1 cellular context compared by ENCODE assay signal in the genomic region with DNA sequence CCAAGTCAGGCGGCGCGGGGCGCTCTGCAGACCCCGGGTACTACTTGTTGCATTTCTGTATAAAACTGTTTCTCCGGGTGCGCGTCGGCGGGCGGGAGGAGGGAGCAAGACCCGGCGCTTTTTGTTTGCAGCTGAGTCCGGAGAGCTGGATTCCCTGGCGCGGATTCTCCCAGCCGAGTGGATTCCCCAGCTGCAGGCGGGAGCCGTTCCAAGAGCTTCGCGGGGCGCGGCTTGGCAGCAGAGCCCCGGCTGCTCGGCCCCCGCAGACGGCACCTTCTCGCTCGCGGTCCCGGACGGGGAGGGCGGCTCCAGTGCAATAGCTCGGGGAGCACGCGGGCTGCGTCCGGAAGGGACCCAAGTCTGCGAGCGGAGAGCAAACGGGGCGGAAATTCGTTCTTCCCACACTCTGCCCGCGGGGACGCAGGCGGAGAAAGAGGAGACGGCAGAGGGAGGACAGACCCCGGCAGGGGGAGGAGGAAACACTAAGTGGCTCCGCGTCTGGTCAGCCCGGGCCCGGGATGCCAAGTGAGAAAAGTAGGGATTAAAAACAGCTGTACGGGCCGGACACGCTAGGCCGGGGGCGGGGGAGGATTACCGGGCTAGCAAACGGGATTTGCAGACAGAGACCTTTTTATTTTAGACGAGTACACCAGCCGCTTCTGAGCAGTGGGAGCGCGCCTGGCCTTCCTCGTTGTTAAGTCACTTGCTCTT.
TF ChIP-seq lines count a peak whose summit lies in the region.

A gene with protein sequence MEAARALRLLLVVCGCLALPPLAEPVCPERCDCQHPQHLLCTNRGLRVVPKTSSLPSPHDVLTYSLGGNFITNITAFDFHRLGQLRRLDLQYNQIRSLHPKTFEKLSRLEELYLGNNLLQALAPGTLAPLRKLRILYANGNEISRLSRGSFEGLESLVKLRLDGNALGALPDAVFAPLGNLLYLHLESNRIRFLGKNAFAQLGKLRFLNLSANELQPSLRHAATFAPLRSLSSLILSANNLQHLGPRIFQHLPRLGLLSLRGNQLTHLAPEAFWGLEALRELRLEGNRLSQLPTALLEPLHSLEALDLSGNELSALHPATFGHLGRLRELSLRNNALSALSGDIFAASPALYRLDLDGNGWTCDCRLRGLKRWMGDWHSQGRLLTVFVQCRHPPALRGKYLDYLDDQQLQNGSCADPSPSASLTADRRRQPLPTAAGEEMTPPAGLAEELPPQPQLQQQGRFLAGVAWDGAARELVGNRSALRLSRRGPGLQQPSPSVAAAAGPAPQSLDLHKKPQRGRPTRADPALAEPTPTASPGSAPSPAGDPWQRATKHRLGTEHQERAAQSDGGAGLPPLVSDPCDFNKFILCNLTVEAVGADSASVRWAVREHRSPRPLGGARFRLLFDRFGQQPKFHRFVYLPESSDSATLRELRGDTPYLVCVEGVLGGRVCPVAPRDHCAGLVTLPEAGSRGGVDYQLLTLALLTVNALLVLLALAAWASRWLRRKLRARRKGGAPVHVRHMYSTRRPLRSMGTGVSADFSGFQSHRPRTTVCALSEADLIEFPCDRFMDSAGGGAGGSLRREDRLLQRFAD (minus strand): TSS at position 96 of the 711 bp plus-strand sequence. CDS start 284 bp downstream, outside the sequence.

TF ChIP-seq in GM23338, 12 proteins besides CTCF, POLR2A, EP300 and RAD21 (continued from another document):
- TF ChIP-seq, protein P1, sequence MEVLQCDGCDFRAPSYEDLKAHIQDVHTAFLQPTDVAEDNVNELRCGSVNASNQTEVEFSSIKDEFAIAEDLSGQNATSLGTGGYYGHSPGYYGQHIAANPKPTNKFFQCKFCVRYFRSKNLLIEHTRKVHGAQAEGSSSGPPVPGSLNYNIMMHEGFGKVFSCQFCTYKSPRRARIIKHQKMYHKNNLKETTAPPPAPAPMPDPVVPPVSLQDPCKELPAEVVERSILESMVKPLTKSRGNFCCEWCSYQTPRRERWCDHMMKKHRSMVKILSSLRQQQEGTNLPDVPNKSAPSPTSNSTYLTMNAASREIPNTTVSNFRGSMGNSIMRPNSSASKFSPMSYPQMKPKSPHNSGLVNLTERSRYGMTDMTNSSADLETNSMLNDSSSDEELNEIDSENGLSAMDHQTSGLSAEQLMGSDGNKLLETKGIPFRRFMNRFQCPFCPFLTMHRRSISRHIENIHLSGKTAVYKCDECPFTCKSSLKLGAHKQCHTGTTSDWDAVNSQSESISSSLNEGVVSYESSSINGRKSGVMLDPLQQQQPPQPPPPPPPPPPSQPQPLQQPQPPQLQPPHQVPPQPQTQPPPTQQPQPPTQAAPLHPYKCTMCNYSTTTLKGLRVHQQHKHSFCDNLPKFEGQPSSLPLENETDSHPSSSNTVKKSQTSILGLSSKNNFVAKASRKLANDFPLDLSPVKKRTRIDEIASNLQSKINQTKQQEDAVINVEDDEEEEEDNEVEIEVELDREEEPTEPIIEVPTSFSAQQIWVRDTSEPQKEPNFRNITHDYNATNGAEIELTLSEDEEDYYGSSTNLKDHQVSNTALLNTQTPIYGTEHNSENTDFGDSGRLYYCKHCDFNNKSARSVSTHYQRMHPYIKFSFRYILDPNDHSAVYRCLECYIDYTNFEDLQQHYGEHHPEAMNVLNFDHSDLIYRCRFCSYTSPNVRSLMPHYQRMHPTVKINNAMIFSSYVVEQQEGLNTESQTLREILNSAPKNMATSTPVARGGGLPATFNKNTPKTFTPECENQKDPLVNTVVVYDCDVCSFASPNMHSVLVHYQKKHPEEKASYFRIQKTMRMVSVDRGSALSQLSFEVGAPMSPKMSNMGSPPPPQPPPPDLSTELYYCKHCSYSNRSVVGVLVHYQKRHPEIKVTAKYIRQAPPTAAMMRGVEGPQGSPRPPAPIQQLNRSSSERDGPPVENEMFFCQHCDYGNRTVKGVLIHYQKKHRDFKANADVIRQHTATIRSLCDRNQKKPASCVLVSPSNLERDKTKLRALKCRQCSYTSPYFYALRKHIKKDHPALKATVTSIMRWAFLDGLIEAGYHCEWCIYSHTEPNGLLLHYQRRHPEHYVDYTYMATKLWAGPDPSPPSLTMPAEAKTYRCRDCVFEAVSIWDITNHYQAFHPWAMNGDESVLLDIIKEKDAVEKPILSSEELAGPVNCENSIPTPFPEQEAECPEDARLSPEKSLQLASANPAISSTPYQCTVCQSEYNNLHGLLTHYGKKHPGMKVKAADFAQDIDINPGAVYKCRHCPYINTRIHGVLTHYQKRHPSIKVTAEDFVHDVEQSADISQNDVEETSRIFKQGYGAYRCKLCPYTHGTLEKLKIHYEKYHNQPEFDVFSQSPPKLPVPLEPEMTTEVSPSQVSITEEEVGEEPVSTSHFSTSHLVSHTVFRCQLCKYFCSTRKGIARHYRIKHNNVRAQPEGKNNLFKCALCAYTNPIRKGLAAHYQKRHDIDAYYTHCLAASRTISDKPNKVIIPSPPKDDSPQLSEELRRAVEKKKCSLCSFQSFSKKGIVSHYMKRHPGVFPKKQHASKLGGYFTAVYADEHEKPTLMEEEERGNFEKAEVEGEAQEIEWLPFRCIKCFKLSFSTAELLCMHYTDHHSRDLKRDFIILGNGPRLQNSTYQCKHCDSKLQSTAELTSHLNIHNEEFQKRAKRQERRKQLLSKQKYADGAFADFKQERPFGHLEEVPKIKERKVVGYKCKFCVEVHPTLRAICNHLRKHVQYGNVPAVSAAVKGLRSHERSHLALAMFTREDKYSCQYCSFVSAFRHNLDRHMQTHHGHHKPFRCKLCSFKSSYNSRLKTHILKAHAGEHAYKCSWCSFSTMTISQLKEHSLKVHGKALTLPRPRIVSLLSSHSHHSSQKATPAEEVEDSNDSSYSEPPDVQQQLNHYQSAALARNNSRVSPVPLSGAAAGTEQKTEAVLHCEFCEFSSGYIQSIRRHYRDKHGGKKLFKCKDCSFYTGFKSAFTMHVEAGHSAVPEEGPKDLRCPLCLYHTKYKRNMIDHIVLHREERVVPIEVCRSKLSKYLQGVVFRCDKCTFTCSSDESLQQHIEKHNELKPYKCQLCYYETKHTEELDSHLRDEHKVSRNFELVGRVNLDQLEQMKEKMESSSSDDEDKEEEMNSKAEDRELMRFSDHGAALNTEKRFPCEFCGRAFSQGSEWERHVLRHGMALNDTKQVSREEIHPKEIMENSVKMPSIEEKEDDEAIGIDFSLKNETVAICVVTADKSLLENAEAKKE (CRISPR knock-in tag; IDR thresholded peaks at IDR 0.05) = no peak
